13 cellular contexts compared by ENCODE assay signal in genomic region chr10:84296071-84296981, GRCh38. TPM values are rescaled to one million over a fixed set of nuclear protein-coding genes. Genes with fewer than 3 reads are reported as not detected.
DNase-seq lines count a peak whose midpoint lies in the region; ATAC-seq and TF ChIP-seq lines count a peak whose summit lies in the region.
"Had no signal": no experiment of that assay in that cellular context is flagged by ENCODE, and none has a peak within 500 bp of the region (broad histone marks: within the 10 kb centered on the region; RNA-seq: fewer than 3 reads in every experiment).

No MANE protein-coding gene starts in this region.

- H3K27me3 ChIP-seq in dorsolateral prefrontal cortex (no peaks in the 10 kb centered on the region), lung (ENCODE audit: control insufficient read depth, insufficient read depth) (no peaks in the 10 kb centered on the region)

- H3K27ac ChIP-seq in dorsolateral prefrontal cortex (peak overlapping the region in 39 of 59 donors; percentile 4 to 76 (median 43)), lung (ENCODE audit: low read depth in 1 of 2, low read length in 1 of 2) (peak overlapping the region in 1 of 2 donors; percentile 83)

- intact Hi-C loops in dorsolateral prefrontal cortex (cut with DNase I), result no loop called here

- TF ChIP-seq CTCF in AG09309 (IDR thresholded peaks at IDR 0.05; ENCODE audit: control insufficient read depth, insufficient read depth, low read depth, low read length, missing control alignments) (no peak), dorsolateral prefrontal cortex (IDR thresholded peaks at IDR 0.05 in 54 of 56, conservative IDR thresholded peaks at IDR 0.05 in 2 of 56; ENCODE audit: low read depth in 1 of 56, partially characterized antibody in 56 of 56) (no peak), lung (IDR thresholded peaks at IDR 0.05; ENCODE audit: control extremely low read depth, extremely low read depth) (no peak)

- H3K4me1 ChIP-seq in lung (ENCODE audit: control insufficient read depth in 2 of 2, insufficient read depth in 2 of 2, low read length in 2 of 2), result peaks cover 0 to 5% of the 10 kb centered on the region in 2 donors

- WGBS in lung, 2 donors, result 59 to 65% methylated on average over 10 of the region's 10 CpGs

- ATAC-seq in lung (ENCODE audit: insufficient read depth, low FRiP score), result peak; percentile 37
- ATAC-seq in HG03565 (IDR thresholded peaks at IDR 0.05; ENCODE audit: unreplicated experiment), result no peak
- no peak for ATAC-seq in HG02571 (IDR thresholded peaks at IDR 0.05; ENCODE audit: unreplicated experiment)
- ATAC-seq: stimulated activated naive CD8-positive, alpha-beta T cell treated with anti-CD3 and anti-CD28 coated beads, Interleukin-15, amount 100 ng/mL, for 72 hours had no signal

- peak; percentile 38 for DNase-seq in AG09309 (ENCODE audit: low read depth)
- DNase-seq in M059J (ENCODE audit: low read depth), result peak; percentile 74
- DNase-seq in dorsolateral prefrontal cortex, result peak in 3 of 10 donors; percentile 16 to 57 (median 48)
- no peak for DNase-seq in lung (ENCODE audit: low spot score)
- no peak for DNase-seq in NCI-H2081 treated with DMSO at 0.1 percent for 48 hours (lab: John Stamatoyannopoulos, UW)
- DNase-seq in NCI-H2227 (lab: John Stamatoyannopoulos, UW; ENCODE audit: unreplicated experiment), result no peak
- DNase-seq: cerebellar nuclear complex; stimulated activated naive CD8-positive, alpha-beta T cell treated with anti-CD3 and anti-CD28 coated beads, Interleukin-15, amount 100 ng/mL, for 72 hours had no signal

- peaks cover 0 to 2% of the 10 kb centered on the region in 2 donors for H3K9me3 ChIP-seq in lung (ENCODE audit: control insufficient read depth in 2 of 2, insufficient read depth in 1 of 2, low read length in 1 of 2)

- H3K4me3 ChIP-seq in AG09309 (ENCODE audit: control insufficient read depth, low read depth, low read length) (no peak overlapping the region), dorsolateral prefrontal cortex (no peak overlapping the region), lung (no peak overlapping the region)

- H3K36me3 ChIP-seq in lung (ENCODE audit: control insufficient read depth in 2 of 2, insufficient read depth in 2 of 2, low read length in 2 of 2), result no peaks in the 10 kb centered on the region

RNA-seq across cellular contexts. Expression of gene CCSER2, which starts 32.1 kb away (rescaled TPM):
- total RNA-seq in M059J (2014; rRNA removed; shearing (Covaris generic)), result 15.0 and 18.3 TPM in 2 replicates
- total RNA-seq in dorsolateral prefrontal cortex, result 100 to 1,000 TPM; 103 to 206 (median 150) TPM
- total RNA-seq in lung, result 10 to 100 TPM; 50.8 to 83.5 TPM
- 10 to 100 TPM in 1 of 2 donors, 1 to 10 TPM in 1; 9.4 to 14.2 TPM for polyA plus RNA-seq in lung

RNA-seq across cellular contexts. Expression of gene RGR, which starts 51.5 kb away (rescaled TPM):
- not detected in 2 replicates for total RNA-seq in M059J (2014; rRNA removed; shearing (Covaris generic))
- total RNA-seq in dorsolateral prefrontal cortex (100 to 1,000 TPM in 2 of 120 experiments, 10 to 100 TPM in 82, 1 to 10 TPM in 34, under 1 TPM in 2; 0.57 to 118 (median 14.2) TPM), lung (under 1 TPM in 1 of 2 donors, not detected in 1; 0.31 TPM)
- under 1 TPM; 0.05 to 0.65 TPM for polyA plus RNA-seq in lung
- total RNA-seq: kidney epithelial cell had no signal
- polyA plus RNA-seq: CD14-positive monocyte had no signal

RNA-seq across cellular contexts. Expression of gene LRIT1, which starts 55.0 kb away (rescaled TPM):
- not detected in 2 replicates for total RNA-seq in M059J (2014; rRNA removed; shearing (Covaris generic))
- total RNA-seq in dorsolateral prefrontal cortex (under 1 TPM in 1 of 120 experiments, not detected in 119; 0.21 TPM), lung (not detected)
- not detected for polyA plus RNA-seq in lung
- total RNA-seq: kidney epithelial cell, skeletal muscle tissue had no signal
- polyA plus RNA-seq: CD14-positive monocyte had no signal

Comparison
In these comparisons a context has a peak if more than half of its experiments do, and no peak if none do; other contexts are left out.
1. DNase-seq: peak in AG09309 (single experiment) and M059J (single experiment); none in lung (single experiment), NCI-H2081 treated with DMSO at 0.1 percent for 48 hours (single experiment) and NCI-H2227 (single experiment).